ENCODE assay signal across 31 cellular contexts in the genomic region with DNA sequence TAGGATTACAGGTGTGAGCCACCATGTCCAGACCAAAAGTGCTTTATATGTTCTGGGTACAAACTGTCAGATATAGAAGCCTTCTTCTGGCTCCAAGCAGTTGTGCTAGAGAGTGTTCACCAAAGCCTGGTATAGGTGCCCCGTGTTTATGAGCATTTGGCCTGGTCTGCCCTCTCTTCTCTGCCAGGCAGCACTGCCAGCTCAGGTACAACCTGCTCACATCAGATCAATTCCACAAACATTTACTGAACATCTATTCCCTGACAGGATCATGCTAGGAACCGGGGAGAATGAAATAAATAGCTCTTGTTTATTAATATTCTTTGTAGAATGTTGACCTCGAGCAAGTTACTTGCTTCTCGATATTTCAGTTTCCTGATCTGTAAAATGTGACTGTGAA.
"Had no signal": no experiment of that assay in that cellular context is flagged by ENCODE, and none has a peak within 500 bp of the region (broad histone marks: within the 10 kb centered on the region; RNA-seq: fewer than 3 reads in every experiment).

No MANE protein-coding gene starts in this region.

- H3K27ac Mint-ChIP-seq: activated CD4-positive, alpha-beta memory T cell treated with anti-CD3 and anti-CD28 coated beads for 36 hours; activated CD8-positive, alpha-beta memory T cell treated with anti-CD3 and anti-CD28 coated beads, Interleukin-2, amount 10 ng/mL, durations not matched to agents 7 days and 5 days; activated CD8-positive, alpha-beta T cell treated with anti-CD3 and anti-CD28 coated beads, Interleukin-2, amount 10 ng/mL, durations not matched to agents 7 days and 5 days; activated naive CD4-positive, alpha-beta T cell treated with anti-CD3 and anti-CD28 coated beads for 36 hours; activated naive CD4-positive, alpha-beta T cell treated with anti-CD3 and anti-CD28 coated beads, Interleukin-2, amount 50 U/mL, for 24 hours; activated naive CD8-positive, alpha-beta T cell treated with anti-CD3 and anti-CD28 coated beads for 36 hours; activated T-helper 1 cell treated with anti-CD3 and anti-CD28 coated beads, Interleukin-12 subunit alpha, Interleukin-12 subunit beta, Interleukin-2, Interleukin-4 antibody, amounts not matched to agents 30 ng/mL and 10 ng/mL and 1 ng/mL, durations not matched to agents 14 hours and 24 hours and 36 hours; activated T-helper 2 cell treated with anti-CD3 and anti-CD28 coated beads, Interferon-gamma antibody, Interleukin-2, Interleukin-4, amounts not matched to agents 10 μg/mL and 5 μg/mL and 100 μg/mL, durations not matched to agents 14 hours and 24 hours and 36 hours; brain; dendritic cell treated with granulocyte-macrophage colony-stimulating factor and Interleukin-4, amounts not matched to agents 40 ng/mL and 50 ng/mL, for 4 days; endodermal cell; WTC11 had no signal

- H3K4me1 ChIP-seq: ascending aorta, breast epithelium, foreskin keratinocyte, gastrocnemius medialis, heart left ventricle had no signal

- H3K4me3 Mint-ChIP-seq: activated CD4-positive, alpha-beta memory T cell treated with anti-CD3 and anti-CD28 coated beads for 36 hours; activated CD8-positive, alpha-beta memory T cell treated with anti-CD3 and anti-CD28 coated beads, Interleukin-2, amount 10 ng/mL, durations not matched to agents 7 days and 5 days; activated CD8-positive, alpha-beta T cell treated with anti-CD3 and anti-CD28 coated beads, Interleukin-2, amount 10 ng/mL, durations not matched to agents 7 days and 5 days; activated naive CD4-positive, alpha-beta T cell treated with anti-CD3 and anti-CD28 coated beads for 36 hours; activated naive CD4-positive, alpha-beta T cell treated with anti-CD3 and anti-CD28 coated beads, Interleukin-2, amount 50 U/mL, for 24 hours; activated naive CD8-positive, alpha-beta T cell treated with anti-CD3 and anti-CD28 coated beads for 36 hours; activated T-helper 1 cell treated with anti-CD3 and anti-CD28 coated beads, Interleukin-12 subunit alpha, Interleukin-12 subunit beta, Interleukin-2, Interleukin-4 antibody, amounts not matched to agents 30 ng/mL and 10 ng/mL and 1 ng/mL, durations not matched to agents 14 hours and 24 hours and 36 hours; brain; dendritic cell treated with granulocyte-macrophage colony-stimulating factor and Interleukin-4, amounts not matched to agents 40 ng/mL and 50 ng/mL, for 4 days; endodermal cell; WTC11 had no signal

- H3K27me3 Mint-ChIP-seq: activated CD4-positive, alpha-beta memory T cell treated with anti-CD3 and anti-CD28 coated beads for 36 hours; activated CD8-positive, alpha-beta memory T cell treated with anti-CD3 and anti-CD28 coated beads, Interleukin-2, amount 10 ng/mL, durations not matched to agents 7 days and 5 days; activated naive CD4-positive, alpha-beta T cell treated with anti-CD3 and anti-CD28 coated beads, Interleukin-2, amount 50 U/mL, for 24 hours; activated naive CD8-positive, alpha-beta T cell treated with anti-CD3 and anti-CD28 coated beads for 36 hours; dendritic cell treated with granulocyte-macrophage colony-stimulating factor and Interleukin-4, amounts not matched to agents 40 ng/mL and 50 ng/mL, for 4 days had no signal

- H3K27ac ChIP-seq: ascending aorta, breast epithelium, cardiac muscle cell, coronary artery, dorsolateral prefrontal cortex, foreskin keratinocyte, gastrocnemius medialis, heart left ventricle had no signal

- H3K36me3 ChIP-seq: ascending aorta, breast epithelium, cardiac muscle cell, gastrocnemius medialis had no signal

- H3K9me3 Mint-ChIP-seq: activated CD4-positive, alpha-beta memory T cell treated with anti-CD3 and anti-CD28 coated beads for 36 hours; activated naive CD4-positive, alpha-beta T cell treated with anti-CD3 and anti-CD28 coated beads for 36 hours; activated naive CD4-positive, alpha-beta T cell treated with anti-CD3 and anti-CD28 coated beads, Interleukin-2, amount 50 U/mL, for 24 hours; activated naive CD8-positive, alpha-beta T cell treated with anti-CD3 and anti-CD28 coated beads for 36 hours; activated T-helper 1 cell treated with anti-CD3 and anti-CD28 coated beads, Interleukin-12 subunit alpha, Interleukin-12 subunit beta, Interleukin-2, Interleukin-4 antibody, amounts not matched to agents 30 ng/mL and 10 ng/mL and 1 ng/mL, durations not matched to agents 14 hours and 24 hours and 36 hours; dendritic cell treated with granulocyte-macrophage colony-stimulating factor and Interleukin-4, amounts not matched to agents 40 ng/mL and 50 ng/mL, for 4 days; endodermal cell had no signal

- H3K4me3 ChIP-seq: ascending aorta, breast epithelium, cardiac muscle cell, coronary artery, dorsolateral prefrontal cortex, gastrocnemius medialis, heart left ventricle had no signal

- H3K36me3 Mint-ChIP-seq: activated CD8-positive, alpha-beta memory T cell treated with anti-CD3 and anti-CD28 coated beads, Interleukin-2, amount 10 ng/mL, durations not matched to agents 7 days and 5 days; activated naive CD8-positive, alpha-beta T cell treated with anti-CD3 and anti-CD28 coated beads for 36 hours had no signal

- ATAC-seq: activated CD8-positive, alpha-beta memory T cell treated with anti-CD3 and anti-CD28 coated beads, Interleukin-2, amount 10 ng/mL, durations not matched to agents 7 days and 5 days; activated CD8-positive, alpha-beta T cell treated with anti-CD3 and anti-CD28 coated beads, Interleukin-2, amount 10 ng/mL, durations not matched to agents 7 days and 5 days; esophagus mucosa; foreskin keratinocyte; gastrocnemius medialis; heart left ventricle; WTC11 had no signal

- H3K4me1 Mint-ChIP-seq: activated CD8-positive, alpha-beta memory T cell treated with anti-CD3 and anti-CD28 coated beads, Interleukin-2, amount 10 ng/mL, durations not matched to agents 7 days and 5 days; activated naive CD4-positive, alpha-beta T cell treated with anti-CD3 and anti-CD28 coated beads, Interleukin-2, amount 50 U/mL, for 24 hours; activated naive CD8-positive, alpha-beta T cell treated with anti-CD3 and anti-CD28 coated beads for 36 hours; brain; endodermal cell; WTC11 had no signal

- H3K9me3 ChIP-seq: breast epithelium, gastrocnemius medialis had no signal

- H3K27me3 ChIP-seq: ascending aorta, breast epithelium, cardiac muscle cell, dorsolateral prefrontal cortex, foreskin keratinocyte, gastrocnemius medialis, heart left ventricle had no signal

- DNase-seq: activated CD4-positive, alpha-beta memory T cell treated with anti-CD3 and anti-CD28 coated beads for 36 hours; activated CD4-positive, alpha-beta T cell treated with anti-CD3 and anti-CD28 coated beads for 1 hour; activated CD4-positive, alpha-beta T cell treated with anti-CD3 and anti-CD28 coated beads for 4 hours; activated CD8-positive, alpha-beta memory T cell treated with anti-CD3 and anti-CD28 coated beads, Interleukin-2, amount 10 ng/mL, durations not matched to agents 7 days and 5 days; activated CD8-positive, alpha-beta memory T cell treated with anti-CD3 and anti-CD28 coated beads, Interleukin-2, amount 50 U/mL, for 4 hours; activated CD8-positive, alpha-beta T cell treated with anti-CD3 and anti-CD28 coated beads, Interleukin-2, amount 10 ng/mL, durations not matched to agents 7 days and 5 days; activated effector memory CD4-positive, alpha-beta T cell treated with anti-CD3 and anti-CD28 coated beads, Interleukin-2, amount 50 U/mL, for 16 hours; activated naive CD4-positive, alpha-beta T cell treated with anti-CD3 and anti-CD28 coated beads for 36 hours; activated naive CD8-positive, alpha-beta T cell treated with anti-CD3 and anti-CD28 coated beads for 36 hours; activated T-cell treated with anti-CD3 and anti-CD28 coated beads, Interleukin-2, amount 50 U/mL, for 1 hour; activated T-cell treated with anti-CD3 and anti-CD28 coated beads, Interleukin-2, amount 50 U/mL, for 48 hours; central memory CD4-positive, alpha-beta T cell; dorsolateral prefrontal cortex; effector memory CD4-positive, alpha-beta T cell; endodermal cell; foreskin keratinocyte; gastrocnemius medialis; glutamatergic neuron; heart left ventricle; T-helper 2 cell had no signal
